Comparison of ENCODE assay signal across 9 cellular contexts in the genomic region with DNA sequence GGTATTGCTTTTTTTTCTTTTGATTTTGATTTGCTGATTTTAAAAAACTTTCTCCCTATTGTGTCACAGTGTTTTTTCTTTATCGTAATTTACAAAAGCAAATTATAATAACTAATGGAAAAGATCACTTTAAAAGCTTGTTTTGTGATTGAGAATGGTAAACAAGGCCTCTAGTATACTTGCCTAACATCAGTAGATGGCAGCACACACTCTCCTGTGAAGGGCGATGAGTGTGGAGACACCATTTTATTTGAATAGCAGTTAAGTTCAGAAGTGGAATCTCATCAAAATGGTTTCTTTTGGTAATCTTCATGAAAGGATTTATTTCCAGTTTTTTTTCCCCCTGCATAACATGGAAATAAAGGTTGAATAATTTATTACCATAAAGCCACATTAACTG.
DNase-seq lines count a peak whose midpoint lies in the region; ATAC-seq and TF ChIP-seq lines count a peak whose summit lies in the region.
"Had no signal": no experiment of that assay in that cellular context is flagged by ENCODE, and none has a peak within 500 bp of the region (broad histone marks: within the 10 kb centered on the region; RNA-seq: fewer than 3 reads in every experiment).

No MANE protein-coding gene starts in this region.

- no peaks in the 10 kb centered on the region for H3K36me3 Mint-ChIP-seq in glutamatergic neuron (ENCODE audit: unreplicated experiment)
- H3K36me3 Mint-ChIP-seq: CD4-positive, CD25-positive, alpha-beta regulatory T cell had no signal

- H3K4me3 Mint-ChIP-seq in glutamatergic neuron (ENCODE audit: unreplicated experiment): no peak overlapping the region
- H3K4me3 Mint-ChIP-seq: CD4-positive, CD25-positive, alpha-beta regulatory T cell had no signal

- no peak for ATAC-seq in GM21423 (IDR thresholded peaks at IDR 0.05; ENCODE audit: unreplicated experiment)

- H3K4me1 Mint-ChIP-seq in glutamatergic neuron (ENCODE audit: low read depth, unreplicated experiment): no peaks in the 10 kb centered on the region
- H3K4me1 Mint-ChIP-seq: CD4-positive, CD25-positive, alpha-beta regulatory T cell had no signal

- peak; percentile 53 for DNase-seq in NCI-H82 (lab: John Stamatoyannopoulos, UW)
- no peak for DNase-seq in NCI-H82 treated with DMSO at 0.1 percent for 48 hours (lab: John Stamatoyannopoulos, UW; ENCODE audit: unreplicated experiment)
- peak; percentile 42 to 61 for DNase-seq in NCI-H446 (lab: John Stamatoyannopoulos, UW)
- peak; percentile 3 for DNase-seq in choroid plexus epithelial cell (ENCODE audit: low read depth)
- no peak for DNase-seq in retinal pigment epithelial cell (ENCODE audit: low read depth)
- no peak for DNase-seq in glutamatergic neuron
- DNase-seq in NK-92 treated with Interleukin-12 subunit alpha and Interleukin-12 subunit beta, amount 100 ng/mL, for 24 hours (lab: John Stamatoyannopoulos, UW): no peak

- no peaks in the 10 kb centered on the region for H3K27me3 Mint-ChIP-seq in glutamatergic neuron (ENCODE audit: unreplicated experiment)

- H3K9me3 Mint-ChIP-seq in glutamatergic neuron (ENCODE audit: unreplicated experiment): no peaks in the 10 kb centered on the region

- H3K4me3 ChIP-seq in choroid plexus epithelial cell (ENCODE audit: low read depth, low read length) (no peak overlapping the region), retinal pigment epithelial cell (ENCODE audit: low read length) (no peak overlapping the region)

- TF ChIP-seq CTCF in choroid plexus epithelial cell (conservative IDR thresholded peaks at IDR 0.05; ENCODE audit: low read depth, low read length) (peak; percentile 12), retinal pigment epithelial cell (conservative IDR thresholded peaks at IDR 0.05; ENCODE audit: low read depth, low read length) (peak; percentile 48), glutamatergic neuron (IDR thresholded peaks at IDR 0.05; ENCODE audit: partially characterized antibody, unreplicated experiment) (no peak)

- H3K27ac Mint-ChIP-seq in glutamatergic neuron (ENCODE audit: unreplicated experiment): no peak overlapping the region
- H3K27ac Mint-ChIP-seq: CD4-positive, CD25-positive, alpha-beta regulatory T cell had no signal

Comparison
In these comparisons a context has a peak if more than half of its experiments do, and no peak if none do; other contexts are left out.
1. DNase-seq: peak in NCI-H82 (single experiment), NCI-H446 (2 of 2) and choroid plexus epithelial cell (single experiment); none in NCI-H82 treated with DMSO at 0.1 percent for 48 hours (single experiment), retinal pigment epithelial cell (single experiment), glutamatergic neuron (single experiment) and NK-92 treated with Interleukin-12 subunit alpha and Interleukin-12 subunit beta, amount 100 ng/mL, for 24 hours (single experiment).